ENCODE assay signal across 21 cellular contexts in the genomic region with DNA sequence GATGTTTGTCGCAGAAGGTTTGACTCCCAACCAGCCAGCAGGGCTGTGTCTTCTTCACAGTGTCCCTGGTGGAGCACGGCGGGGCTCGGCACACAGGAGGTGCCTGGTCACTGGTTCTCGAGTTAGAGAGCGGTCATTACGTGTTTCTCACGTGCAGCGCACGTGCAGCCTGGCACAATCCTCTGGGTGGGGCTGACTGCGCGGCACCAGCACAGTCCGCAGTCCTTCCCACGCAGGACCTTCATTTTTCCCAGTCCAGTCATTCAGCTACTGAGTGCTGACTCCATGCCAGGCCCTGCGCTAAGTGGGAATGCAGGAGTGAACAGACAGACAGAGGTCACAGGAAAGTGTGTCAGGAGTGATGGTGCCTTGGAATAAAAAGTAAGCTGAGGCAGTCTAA. TPM values are rescaled to one million over a fixed set of nuclear protein-coding genes. Genes with fewer than 3 reads are reported as not detected.
DNase-seq lines count a peak whose midpoint lies in the region; TF ChIP-seq lines count a peak whose summit lies in the region.
"Had no signal": no experiment of that assay in that cellular context is flagged by ENCODE, and none has a peak within 500 bp of the region (broad histone marks: within the 10 kb centered on the region; RNA-seq: fewer than 3 reads in every experiment).

No MANE protein-coding gene starts in this region.

- H3K36me3 ChIP-seq in OCI-LY3 (replicated peaks; ENCODE audit: low read depth, low read length) (peaks cover 17% of the 10 kb centered on the region), neural progenitor cell (no peaks in the 10 kb centered on the region)

- no peaks in the 10 kb centered on the region for H3K27me3 ChIP-seq in HL-60 (ENCODE audit: insufficient read depth, poor library complexity, severe bottlenecking)
- no peaks in the 10 kb centered on the region for H3K27me3 ChIP-seq in OCI-LY3 (ENCODE audit: low read depth, low read length)
- no peaks in the 10 kb centered on the region for H3K27me3 ChIP-seq in neural progenitor cell

- H3K36me3 Mint-ChIP-seq in endothelial cell (ENCODE audit: low read depth, unreplicated experiment) (peaks cover 30% of the 10 kb centered on the region), neural progenitor cell (peaks cover 41% of the 10 kb centered on the region)

- H3K9me3 ChIP-seq in OCI-LY3 (ENCODE audit: insufficient read depth, low read length): no peaks in the 10 kb centered on the region
- no peaks in the 10 kb centered on the region for H3K9me3 ChIP-seq in neural progenitor cell (ENCODE audit: low read depth)

- H3K9ac ChIP-seq in OCI-LY3 (ENCODE audit: low read length) (no peak overlapping the region), neural progenitor cell (no peak overlapping the region)

- H3K9me3 Mint-ChIP-seq in endothelial cell (ENCODE audit: unreplicated experiment) (no peaks in the 10 kb centered on the region), neural progenitor cell (peaks cover 18% of the 10 kb centered on the region)
- H3K9me3 Mint-ChIP-seq: CD4-positive, CD25-positive, alpha-beta regulatory T cell had no signal

- no peak overlapping the region for H3K27ac Mint-ChIP-seq in endothelial cell (ENCODE audit: unreplicated experiment)
- H3K27ac Mint-ChIP-seq in neural progenitor cell: peak overlapping the region; percentile 50
- H3K27ac Mint-ChIP-seq: CD4-positive, CD25-positive, alpha-beta regulatory T cell had no signal

- H3K4me1 ChIP-seq in OCI-LY3 (ENCODE audit: low read length) (no peaks in the 10 kb centered on the region), neural progenitor cell (no peaks in the 10 kb centered on the region)

- TF ChIP-seq CTCF in HL-60 (IDR thresholded peaks at IDR 0.05; ENCODE audit: insufficient read depth, low read length): no peak
- no peak for TF ChIP-seq CTCF in OCI-LY3 (IDR thresholded peaks at IDR 0.05; ENCODE audit: low read depth, low read length)
- TF ChIP-seq CTCF in endothelial cell (IDR thresholded peaks at IDR 0.05; ENCODE audit: unreplicated experiment): no peak
- no peak for TF ChIP-seq CTCF in neural progenitor cell (IDR thresholded peaks at IDR 0.05)

- H3K4me1 Mint-ChIP-seq in endothelial cell (ENCODE audit: unreplicated experiment) (no peaks in the 10 kb centered on the region), neural progenitor cell (peaks cover 21% of the 10 kb centered on the region)
- H3K4me1 Mint-ChIP-seq: CD4-positive, CD25-positive, alpha-beta regulatory T cell had no signal

- H3K4me2 ChIP-seq in OCI-LY3 (ENCODE audit: low read length): no peak overlapping the region
- H3K4me2 ChIP-seq in neural progenitor cell: no peak overlapping the region

- CTCF ChIA-PET in HEK293T (lab: Yijun Ruan, JAX): no interaction called here

- H3K79me2 ChIP-seq in OCI-LY3 (ENCODE audit: low read length): no peaks in the 10 kb centered on the region
- no peaks in the 10 kb centered on the region for H3K79me2 ChIP-seq in neural progenitor cell (ENCODE audit: low read depth)

- H2AFZ ChIP-seq in OCI-LY3 (ENCODE audit: low read depth, low read length) (no peak overlapping the region), neural progenitor cell (replicated peaks) (no peak overlapping the region)

- no peak for DNase-seq in HL-60 (ENCODE audit: low read depth in 1 of 2, low spot score in 1 of 2)
- no peak for DNase-seq in endothelial cell (ENCODE audit: low spot score)
- no peak for DNase-seq in neural progenitor cell (ENCODE audit: low spot score)
- no peak for DNase-seq in NCI-H1105 treated with DMSO at 0.1 percent for 48 hours (lab: John Stamatoyannopoulos, UW)
- no peak for DNase-seq in HEK293T (ENCODE audit: extremely low spot score)
- no peak for DNase-seq in activated CD4-positive, alpha-beta T cell treated with anti-CD3 and anti-CD28 coated beads for 1 hour
- no peak for DNase-seq in NCI-H1417 (lab: John Stamatoyannopoulos, UW)
- DNase-seq: CD4-positive, CD25-positive, alpha-beta regulatory T cell; DMS79; MM.1S; NCI-H1048; NCI-H146; NCI-H2029; NCI-H226; NCI-H524; NCI-H774; NK-92 treated with Interleukin-12 subunit alpha and Interleukin-12 subunit beta, amount 100 ng/mL, for 24 hours; SHP77 treated with DMSO at 0.1 percent for 48 hours had no signal

- POLR2A ChIA-PET in HEK293T (lab: Yijun Ruan, JAX): no interaction called here

- no peaks in the 10 kb centered on the region for H3F3A ChIP-seq in neural progenitor cell (ENCODE audit: low read depth)

- H3K4me3 Mint-ChIP-seq in endothelial cell (ENCODE audit: unreplicated experiment) (peak overlapping the region; percentile 81), neural progenitor cell (peak overlapping the region; percentile 65)
- H3K4me3 Mint-ChIP-seq: CD4-positive, CD25-positive, alpha-beta regulatory T cell had no signal

- no peak overlapping the region for H3K4me3 ChIP-seq in HL-60 (replicated peaks; ENCODE audit: insufficient read depth, low read length)
- H3K4me3 ChIP-seq in OCI-LY3 (ENCODE audit: low read length): no peak overlapping the region
- no peak overlapping the region for H3K4me3 ChIP-seq in neural progenitor cell
- H3K4me3 ChIP-seq: K562, SK-N-MC had no signal

- peak overlapping the region; percentile 31; the same call in 1 of the 2 replicates for H3K27ac ChIP-seq in HL-60 (replicated peaks)
- H3K27ac ChIP-seq in OCI-LY3 (ENCODE audit: low read length): peak overlapping the region; percentile 69
- no peak overlapping the region for H3K27ac ChIP-seq in neural progenitor cell
- H3K27ac ChIP-seq: SK-N-MC had no signal

- H4K20me1 ChIP-seq in OCI-LY3 (ENCODE audit: insufficient read depth, low read length) (no peaks in the 10 kb centered on the region), neural progenitor cell (ENCODE audit: low read depth) (peaks cover 5% of the 10 kb centered on the region)

- H3K27me3 Mint-ChIP-seq in endothelial cell (ENCODE audit: unreplicated experiment) (peaks cover 10% of the 10 kb centered on the region), neural progenitor cell (ENCODE audit: insufficient read depth, low read depth) (peaks cover 8% of the 10 kb centered on the region)
- H3K27me3 Mint-ChIP-seq: CD4-positive, CD25-positive, alpha-beta regulatory T cell had no signal

TF ChIP-seq in HEK293T, 16 proteins besides CTCF, POLR2A, EP300 and RAD21:
- TF ChIP-seq SUZ12 (IDR thresholded peaks at IDR 0.05): no peak
- TF ChIP-seq, protein P1, sequence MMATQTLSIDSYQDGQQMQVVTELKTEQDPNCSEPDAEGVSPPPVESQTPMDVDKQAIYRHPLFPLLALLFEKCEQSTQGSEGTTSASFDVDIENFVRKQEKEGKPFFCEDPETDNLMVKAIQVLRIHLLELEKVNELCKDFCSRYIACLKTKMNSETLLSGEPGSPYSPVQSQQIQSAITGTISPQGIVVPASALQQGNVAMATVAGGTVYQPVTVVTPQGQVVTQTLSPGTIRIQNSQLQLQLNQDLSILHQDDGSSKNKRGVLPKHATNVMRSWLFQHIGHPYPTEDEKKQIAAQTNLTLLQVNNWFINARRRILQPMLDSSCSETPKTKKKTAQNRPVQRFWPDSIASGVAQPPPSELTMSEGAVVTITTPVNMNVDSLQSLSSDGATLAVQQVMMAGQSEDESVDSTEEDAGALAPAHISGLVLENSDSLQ (IDR thresholded peaks at IDR 0.05): no peak
- TF ChIP-seq ZNF384 (IDR thresholded peaks at IDR 0.05): no peak
- no peak for TF ChIP-seq NFRKB (IDR thresholded peaks at IDR 0.05)

RNA-seq across cellular contexts. Expression of a gene that starts 46.2 kb away (rescaled TPM):
- total RNA-seq in endothelial cell (ENCODE audit: unreplicated experiment) (3.0 TPM), neural progenitor cell (ENCODE audit: low replicate concordance) (8.4 and 27.3 TPM in 2 replicates)
